Comparison of ENCODE assay signal across 8 cellular contexts in genomic region chr11:57459112-57460016, GRCh38. TPM values are rescaled to one million over a fixed set of nuclear protein-coding genes. Genes with fewer than 3 reads are reported as not detected.
A peak's percentile ranks its signal among the peaks of the same experiment; 100 is the strongest.
DNase-seq lines count a peak whose midpoint lies in the region; ATAC-seq and TF ChIP-seq lines count a peak whose summit lies in the region.

No MANE protein-coding gene starts in this region.

- peak overlapping the region; percentile 49 for H2AFZ ChIP-seq in osteoblast (ENCODE audit: low read length)

- peaks cover 8% of the 10 kb centered on the region for H3K4me1 ChIP-seq in osteoblast (ENCODE audit: insufficient read depth, low read length)

- ATAC-seq in activated CD4-positive, CD25-positive, alpha-beta regulatory T cell treated with anti-CD3 and anti-CD28 coated beads, Interleukin-2, amount 50 U/mL, for 24 hours = no peak

- TF ChIP-seq CTCF in endothelial cell (IDR thresholded peaks at IDR 0.05; ENCODE audit: unreplicated experiment) = no peak
- TF ChIP-seq CTCF in osteoblast (IDR thresholded peaks at IDR 0.05; ENCODE audit: extremely low read depth, low read depth, low read length) = no peak

- H4K20me1 ChIP-seq in osteoblast (ENCODE audit: insufficient read depth, low read length) = no peaks in the 10 kb centered on the region

- peaks cover 45% of the 10 kb centered on the region for H3K27me3 ChIP-seq in osteoblast (ENCODE audit: insufficient read depth, low read length)

- peak overlapping the region; percentile 77 for H3K4me2 ChIP-seq in osteoblast (ENCODE audit: insufficient read depth, low read length)

- no peaks in the 10 kb centered on the region for H3K36me3 ChIP-seq in osteoblast (ENCODE audit: insufficient read depth, low read length)

- no peak overlapping the region for H3K27ac ChIP-seq in osteoblast (ENCODE audit: low read depth, low read length)

- H3K36me3 Mint-ChIP-seq in T-helper 2 cell treated with Interferon-gamma antibody and Interleukin-4, amounts not matched to agents 5 μg/mL and 100 μg/mL, for 36 hours (ENCODE audit: low read depth) = no peaks in the 10 kb centered on the region
- H3K36me3 Mint-ChIP-seq in endothelial cell (ENCODE audit: low read depth, unreplicated experiment) = no peaks in the 10 kb centered on the region

- no peak overlapping the region for H3K27ac Mint-ChIP-seq in T-helper 2 cell treated with Interferon-gamma antibody and Interleukin-4, amounts not matched to agents 5 μg/mL and 100 μg/mL, for 36 hours
- H3K27ac Mint-ChIP-seq in endothelial cell (ENCODE audit: unreplicated experiment) = peak overlapping the region; percentile 3

- peak overlapping the region; percentile 87 for H3K4me3 Mint-ChIP-seq in T-helper 2 cell treated with Interferon-gamma antibody and Interleukin-4, amounts not matched to agents 5 μg/mL and 100 μg/mL, for 36 hours
- peak overlapping the region; percentile 88 for H3K4me3 Mint-ChIP-seq in endothelial cell (ENCODE audit: unreplicated experiment)

- H3K4me3 ChIP-seq in osteoblast (ENCODE audit: insufficient read depth, low read length) = peak overlapping the region; percentile 60

- H3K9me3 ChIP-seq in osteoblast (ENCODE audit: low read depth, low read length) = no peaks in the 10 kb centered on the region

- H3K79me2 ChIP-seq in osteoblast (ENCODE audit: insufficient read depth, low read length) = no peaks in the 10 kb centered on the region

- peaks cover 50% of the 10 kb centered on the region for H3K27me3 Mint-ChIP-seq in T-helper 2 cell treated with Interferon-gamma antibody and Interleukin-4, amounts not matched to agents 5 μg/mL and 100 μg/mL, for 36 hours (ENCODE audit: low read depth)
- H3K27me3 Mint-ChIP-seq in endothelial cell (ENCODE audit: unreplicated experiment) = peaks cover 38% of the 10 kb centered on the region

- DNase-seq in activated CD4-positive, CD25-positive, alpha-beta regulatory T cell treated with anti-CD3 and anti-CD28 coated beads, Interleukin-2, amount 50 U/mL, for 72 hours = peak; percentile 43
- no peak for DNase-seq in T-helper 2 cell treated with Interferon-gamma antibody and Interleukin-4, amounts not matched to agents 5 μg/mL and 100 μg/mL, for 36 hours (ENCODE audit: low spot score)
- DNase-seq in endothelial cell (ENCODE audit: low spot score) (peak; percentile 26), osteoblast (ENCODE audit: insufficient read length, low spot score, missing footprints) (peak; percentile 87), NCI-H2227 (lab: John Stamatoyannopoulos, UW; ENCODE audit: unreplicated experiment) (no peak), Ammon's horn (ENCODE audit: low spot score) (no peak), GDM1 (lab: John Stamatoyannopoulos, UW) (no peak)

- no peaks in the 10 kb centered on the region for H3K9me3 Mint-ChIP-seq in T-helper 2 cell treated with Interferon-gamma antibody and Interleukin-4, amounts not matched to agents 5 μg/mL and 100 μg/mL, for 36 hours
- no peaks in the 10 kb centered on the region for H3K9me3 Mint-ChIP-seq in endothelial cell (ENCODE audit: unreplicated experiment)

- peaks cover 19% of the 10 kb centered on the region for H3K4me1 Mint-ChIP-seq in T-helper 2 cell treated with Interferon-gamma antibody and Interleukin-4, amounts not matched to agents 5 μg/mL and 100 μg/mL, for 36 hours (ENCODE audit: low read depth)
- peaks cover 21% of the 10 kb centered on the region for H3K4me1 Mint-ChIP-seq in endothelial cell (ENCODE audit: unreplicated experiment)

RNA-seq across cellular contexts. Expression of gene RTN4RL2, which starts 1.0 kb away (rescaled TPM):
- 0.62 TPM for total RNA-seq in endothelial cell (ENCODE audit: unreplicated experiment)
- total RNA-seq in osteoblast = 0.29 and 0.36 TPM in 2 replicates

RNA-seq across cellular contexts. Expression of gene SLC43A3, which starts 32.4 kb away (rescaled TPM):
- total RNA-seq in endothelial cell (ENCODE audit: unreplicated experiment) = 17.5 TPM
- 51.4 and 61.0 TPM in 2 replicates for total RNA-seq in osteoblast

RNA-seq across cellular contexts. Expression of gene SLC43A1, which starts 56.1 kb away (rescaled TPM):
- total RNA-seq in endothelial cell (ENCODE audit: unreplicated experiment) = 10.4 TPM
- total RNA-seq in osteoblast = 18.5 and 28.0 TPM in 2 replicates

Comparison
In these comparisons a context has a peak if more than half of its experiments do, and no peak if none do; other contexts are left out.
1. DNase-seq: peak in activated CD4-positive, CD25-positive, alpha-beta regulatory T cell treated with anti-CD3 and anti-CD28 coated beads, Interleukin-2, amount 50 U/mL, for 72 hours (single experiment), endothelial cell (single experiment) and osteoblast (single experiment); none in T-helper 2 cell treated with Interferon-gamma antibody and Interleukin-4, amounts not matched to agents 5 μg/mL and 100 μg/mL, for 36 hours (single experiment), NCI-H2227 (single experiment), Ammon's horn (single experiment) and GDM1 (single experiment).